Comparison of ENCODE assay signal across 7 cellular contexts in the genomic region with DNA sequence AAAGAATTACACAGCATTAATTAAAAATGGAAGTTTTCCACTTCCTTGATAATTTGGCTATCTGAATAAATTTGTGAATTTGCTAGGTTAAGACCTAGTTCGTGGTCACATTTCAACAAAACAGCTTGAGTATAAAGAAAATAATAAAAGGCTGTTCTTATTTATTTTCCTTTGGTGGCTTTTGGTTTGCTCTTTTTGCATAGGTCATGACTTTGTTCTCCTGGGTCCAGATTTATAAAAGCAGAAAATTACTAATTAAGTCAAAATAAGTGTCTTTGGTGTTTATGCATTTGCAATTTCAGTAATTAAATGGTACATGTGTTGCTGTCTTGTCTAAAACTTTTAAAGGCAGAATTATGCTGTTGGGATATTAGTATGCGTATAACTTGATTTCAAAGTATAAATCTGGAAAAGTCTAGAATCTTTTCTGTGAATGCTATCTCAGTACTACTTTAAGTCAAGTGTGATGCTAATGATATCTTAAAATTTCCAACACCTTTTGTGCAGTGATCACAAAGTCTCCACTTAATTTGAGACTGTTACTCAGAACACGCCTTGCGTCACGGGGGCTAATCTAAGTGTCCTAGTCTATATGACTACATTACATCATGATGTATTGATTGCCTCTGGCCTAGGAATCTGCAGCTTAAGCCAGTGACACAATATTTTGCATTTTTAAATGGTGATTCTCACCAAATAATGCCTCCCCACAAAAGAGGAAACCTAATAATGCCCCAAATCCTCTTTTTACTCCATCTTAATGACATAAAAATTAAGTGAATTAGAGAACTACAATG. TPM values are rescaled to one million over a fixed set of nuclear protein-coding genes. Genes with fewer than 3 reads are reported as not detected.
DNase-seq lines count a peak whose midpoint lies in the region; ATAC-seq and TF ChIP-seq lines count a peak whose summit lies in the region.

No MANE protein-coding gene starts in this region.

- peak overlapping the region; percentile 95 for H3K9ac ChIP-seq in SU-DHL-6 (ENCODE audit: low read length)
- H3K9ac ChIP-seq in smooth muscle cell (ENCODE audit: low read depth), result peak overlapping the region; percentile 99

- H3K27me3 ChIP-seq in HAP-1 (ENCODE audit: low read depth) (no peaks in the 10 kb centered on the region), SU-DHL-6 (ENCODE audit: low read length) (no peaks in the 10 kb centered on the region), smooth muscle cell (ENCODE audit: low read depth) (no peaks in the 10 kb centered on the region)

- H3K9me3 ChIP-seq in HAP-1, result no peaks in the 10 kb centered on the region
- no peaks in the 10 kb centered on the region for H3K9me3 ChIP-seq in SU-DHL-6 (ENCODE audit: insufficient read depth, low read length)
- no peaks in the 10 kb centered on the region for H3K9me3 ChIP-seq in smooth muscle cell (replicated peaks; ENCODE audit: low read depth)

- H3K4me1 ChIP-seq in HAP-1 (peaks cover 25% of the 10 kb centered on the region), smooth muscle cell (ENCODE audit: low read depth) (peaks cover 49% of the 10 kb centered on the region)

- peak in 1 of 2 experiments; percentile 45 for DNase-seq in HAP-1 (ENCODE audit: low spot score in 2 of 2)
- no peak for DNase-seq in epithelial cell of proximal tubule (ENCODE audit: low read depth)
- DNase-seq in smooth muscle cell (lab: John Stamatoyannopoulos, UW; ENCODE audit: unreplicated experiment), result no peak
- DNase-seq in SHP77 treated with DMSO at 0.1 percent for 48 hours (lab: John Stamatoyannopoulos, UW), result no peak
- no peak for DNase-seq in DMS53 treated with DMSO at 0.1 percent for 48 hours (lab: John Stamatoyannopoulos, UW; ENCODE audit: unreplicated experiment)

- H3K4me2 ChIP-seq in SU-DHL-6 (ENCODE audit: low read depth, low read length, poor library complexity, severe bottlenecking), result peak overlapping the region; percentile 99
- peak overlapping the region; percentile 96 for H3K4me2 ChIP-seq in smooth muscle cell

- H2AFZ ChIP-seq in SU-DHL-6 (ENCODE audit: low read depth, low read length, severe bottlenecking), result no peak overlapping the region
- H2AFZ ChIP-seq in smooth muscle cell (ENCODE audit: low read depth), result no peak overlapping the region

- peak overlapping the region; percentile 75 for H3K4me3 ChIP-seq in HAP-1
- peak overlapping the region; percentile 87 for H3K4me3 ChIP-seq in SU-DHL-6 (ENCODE audit: insufficient read depth, low read length, poor library complexity, severe bottlenecking)
- H3K4me3 ChIP-seq in epithelial cell of proximal tubule (ENCODE audit: low read depth, low read length), result peak overlapping the region; percentile 67
- peak overlapping the region; percentile 100 for H3K4me3 ChIP-seq in smooth muscle cell

- no peak for ATAC-seq in HG03108 (IDR thresholded peaks at IDR 0.05; ENCODE audit: unreplicated experiment)

- 24% methylated on average over 5 of the region's 5 CpGs for WGBS in smooth muscle cell (ENCODE audit: low lambda C conversion rate)

- in situ Hi-C loops in HAP-1 (cut with MboI; ENCODE audit: low sequenced_read_pairs), result no loop called here

- H4K20me1 ChIP-seq in SU-DHL-6 (ENCODE audit: low read depth, low read length), result peaks cover 25% of the 10 kb centered on the region
- peaks cover 61% of the 10 kb centered on the region for H4K20me1 ChIP-seq in smooth muscle cell (ENCODE audit: low read depth)

- H3K79me2 ChIP-seq in SU-DHL-6 (ENCODE audit: insufficient read depth, low read length) (peaks cover 70% of the 10 kb centered on the region), smooth muscle cell (ENCODE audit: low read depth) (peaks cover 68% of the 10 kb centered on the region)

- TF ChIP-seq CTCF in SU-DHL-6 (IDR thresholded peaks at IDR 0.05; ENCODE audit: insufficient read depth, low read length, poor library complexity, severe bottlenecking), result no peak
- no peak for TF ChIP-seq CTCF in epithelial cell of proximal tubule (conservative IDR thresholded peaks at IDR 0.05; ENCODE audit: low read depth, low read length)
- TF ChIP-seq CTCF in smooth muscle cell (IDR thresholded peaks at IDR 0.05; ENCODE audit: borderline replicate concordance, insufficient read depth, poor library complexity, severe bottlenecking), result no peak

- H3K27ac ChIP-seq in SU-DHL-6 (ENCODE audit: low read depth, low read length) (peak overlapping the region; percentile 89), smooth muscle cell (ENCODE audit: low read depth) (peak overlapping the region; percentile 100)

- peaks cover 31% of the 10 kb centered on the region for H3K36me3 ChIP-seq in HAP-1 (replicated peaks)
- H3K36me3 ChIP-seq in SU-DHL-6 (ENCODE audit: low read length), result peaks cover 28% of the 10 kb centered on the region; the same call in 1 of the 2 replicates
- peaks cover 3% of the 10 kb centered on the region for H3K36me3 ChIP-seq in smooth muscle cell (ENCODE audit: low read depth)

- H3F3A ChIP-seq in SU-DHL-6 (ENCODE audit: insufficient read depth), result peaks cover 21% of the 10 kb centered on the region
- peaks cover 11% of the 10 kb centered on the region for H3F3A ChIP-seq in smooth muscle cell (ENCODE audit: low read depth)

- no peaks in the 10 kb centered on the region for H3K9me2 ChIP-seq in SU-DHL-6 (replicated peaks; ENCODE audit: insufficient read depth, low read length)

RNA-seq across cellular contexts. Expression of gene GNAS, which starts 41.0 kb away (rescaled TPM):
- total RNA-seq in epithelial cell of proximal tubule (492 and 828 TPM in 2 replicates), smooth muscle cell (1,103 and 1,240 TPM in 2 replicates)
- polyA plus RNA-seq in smooth muscle cell, result 1,914 and 1,960 TPM in 2 replicates

RNA-seq across cellular contexts. Expression of gene GNAS-AS1, which starts 42.9 kb away (rescaled TPM):
- total RNA-seq in epithelial cell of proximal tubule, result 0.35 and 0.51 TPM in 2 replicates
- 0.13 and 0.40 TPM in 2 replicates for total RNA-seq in smooth muscle cell
- polyA plus RNA-seq in smooth muscle cell, result 0.35 TPM in 1 of 2 replicates, not detected in the other
